In the genomic region with DNA sequence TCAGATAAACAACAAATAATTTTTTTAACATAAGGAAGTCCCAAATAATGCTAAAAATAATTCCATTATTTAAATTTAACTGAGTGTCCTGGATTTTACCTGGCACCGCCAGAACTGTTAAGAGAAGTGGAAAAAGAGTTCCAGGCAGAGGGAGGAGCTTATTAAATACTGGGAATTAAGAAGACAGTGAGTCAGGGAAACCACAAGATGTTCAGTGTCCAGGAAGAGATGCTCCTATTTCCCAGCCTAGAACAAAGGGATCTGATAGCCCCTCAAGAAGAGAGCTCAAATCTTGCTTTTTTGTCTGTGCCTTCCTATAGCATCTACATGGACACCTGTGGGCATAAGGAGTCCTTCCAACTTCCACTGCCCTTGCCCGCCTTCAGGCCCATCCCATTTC, we compare ENCODE assay signal across 23 cellular contexts.
A peak's percentile ranks its signal among the peaks of the same experiment; 100 is the strongest.
DNase-seq lines count a peak whose midpoint lies in the region; ATAC-seq and TF ChIP-seq lines count a peak whose summit lies in the region.
"Had no signal": no experiment of that assay in that cellular context is flagged by ENCODE, and none has a peak within 500 bp of the region (broad histone marks: within the 10 kb centered on the region; RNA-seq: fewer than 3 reads in every experiment).

No MANE protein-coding gene starts in this region.

- H3K9ac ChIP-seq in mammary epithelial cell (ENCODE audit: insufficient read depth, low read length), result no peak overlapping the region

- H3K27ac ChIP-seq in psoas muscle (no peak overlapping the region), suprapubic skin (no peak overlapping the region), mammary epithelial cell (ENCODE audit: insufficient read depth, low read depth, low read length) (no peak overlapping the region)
- H3K27ac ChIP-seq: A549, C4-2B, SJCRH30 had no signal

- no peaks in the 10 kb centered on the region for H3K79me2 ChIP-seq in mammary epithelial cell (ENCODE audit: insufficient read depth, low read length)

- no peak for TF ChIP-seq CTCF in astrocyte of the spinal cord (IDR thresholded peaks at IDR 0.05; ENCODE audit: low read depth, low read length)
- TF ChIP-seq CTCF in psoas muscle (IDR thresholded peaks at IDR 0.05), result no peak
- TF ChIP-seq CTCF in suprapubic skin (IDR thresholded peaks at IDR 0.05), result no peak
- no peak for TF ChIP-seq CTCF in mammary epithelial cell (conservative IDR thresholded peaks at IDR 0.05 in 1 of 2, IDR thresholded peaks at IDR 0.05 in 1 of 2; ENCODE audit: extremely low read depth in 1 of 2, insufficient read depth in 1 of 2, low read depth in 1 of 2, low read length in 2 of 2)

- intact Hi-C loops in psoas muscle (cut with DNase I) (no loop called here), mammary epithelial cell (cut with micrococcal nuclease) (no loop called here)

- in situ Hi-C loops in astrocyte of the spinal cord (cut with HindIII; ENCODE audit: low sequenced_read_pairs) (loop anchor here (25.0 kb wide), 1 partner anchor 458 kb away; no protein-coding TSS in a partner anchor), mammary epithelial cell (cut with MboI; ENCODE audit: low sequenced_read_pairs in 2 of 2) (loop anchor here in 1 of 2 donors (10.0 kb wide), 1 partner anchor 466 kb away; no protein-coding TSS in a partner anchor)

- H3K4me3 ChIP-seq in astrocyte of the spinal cord (ENCODE audit: low read depth, low read length) (no peak overlapping the region), psoas muscle (no peak overlapping the region), suprapubic skin (no peak overlapping the region), mammary epithelial cell (replicated peaks in 1 of 3; ENCODE audit: insufficient read depth in 1 of 3, low read depth in 2 of 3, low read length in 3 of 3) (no peak overlapping the region)
- H3K4me3 ChIP-seq: A549, GM12878, K562, SJCRH30 had no signal

- H3K4me1 ChIP-seq in psoas muscle, result no peaks in the 10 kb centered on the region
- peaks cover 15% of the 10 kb centered on the region for H3K4me1 ChIP-seq in suprapubic skin
- peaks cover 4% of the 10 kb centered on the region for H3K4me1 ChIP-seq in mammary epithelial cell (ENCODE audit: insufficient read depth, low read length)

- dilution Hi-C loops in mammary epithelial cell (cut with HindIII; ENCODE audit: low sequenced_read_pairs), result no loop called here

- CTCF ChIA-PET in mammary epithelial cell (lab: Charles Lee; ENCODE audit: low non-redundant PET), result no interaction called here

- H3K36me3 ChIP-seq in psoas muscle (ENCODE audit: insufficient read depth in 1 of 2, low read depth in 1 of 2), result no peaks in the 10 kb centered on the region
- no peaks in the 10 kb centered on the region for H3K36me3 ChIP-seq in suprapubic skin
- H3K36me3 ChIP-seq in mammary epithelial cell (ENCODE audit: insufficient read depth, low read length), result no peaks in the 10 kb centered on the region
- H3K36me3 ChIP-seq: SJCRH30 had no signal

- no peak overlapping the region for H3K4me2 ChIP-seq in mammary epithelial cell (ENCODE audit: insufficient read depth, low read depth, low read length)
- H3K4me2 ChIP-seq: A549 had no signal

- H3K9me3 ChIP-seq in psoas muscle, result no peaks in the 10 kb centered on the region
- H3K9me3 ChIP-seq in suprapubic skin, result no peaks in the 10 kb centered on the region
- peaks cover 8% of the 10 kb centered on the region for H3K9me3 ChIP-seq in mammary epithelial cell (replicated peaks; ENCODE audit: insufficient read depth, low read length)

- TF ChIP-seq POLR2A in suprapubic skin (IDR thresholded peaks at IDR 0.05), result no peak

- H4K20me1 ChIP-seq in mammary epithelial cell (ENCODE audit: insufficient read depth, low read length), result no peaks in the 10 kb centered on the region

- H2AFZ ChIP-seq in mammary epithelial cell (ENCODE audit: low read depth, low read length), result no peak overlapping the region

- ATAC-seq in psoas muscle (no peak), GM21737 (IDR thresholded peaks at IDR 0.05; ENCODE audit: unreplicated experiment) (no peak)
- ATAC-seq: A549, GM12878, HCT116, K562 had no signal

- TF ChIP-seq EP300 in suprapubic skin (IDR thresholded peaks at IDR 0.05), result no peak

- H3K27me3 ChIP-seq in psoas muscle (ENCODE audit: insufficient read depth in 3 of 3, low read length in 2 of 3), result no peaks in the 10 kb centered on the region
- H3K27me3 ChIP-seq in suprapubic skin, result no peaks in the 10 kb centered on the region
- no peaks in the 10 kb centered on the region for H3K27me3 ChIP-seq in mammary epithelial cell (ENCODE audit: insufficient read depth, low read length)
- H3K27me3 ChIP-seq: SJCRH30 had no signal

- DNase-seq in AG20443 (ENCODE audit: low spot score) (peak; percentile 51), LHCN-M2 (ENCODE audit: low read depth) (peak; percentile 60), astrocyte of the spinal cord (ENCODE audit: low read depth, low spot score) (peak; percentile 19), renal cortical epithelial cell (ENCODE audit: low read depth) (peak; percentile 71), psoas muscle (no peak), suprapubic skin (ENCODE audit: low spot score in 2 of 2) (no peak), mammary epithelial cell (no peak)
- DNase-seq: AML-193, DMS79 treated with DMSO at 0.1 percent for 48 hours, GDM1, GOT3, NCI-H1105 treated with DMSO at 0.1 percent for 48 hours, NCI-H1694, NCI-H2081 treated with DMSO at 0.1 percent for 48 hours, NCI-H510A treated with DMSO at 0.1 percent for 48 hours, NCI-H82, SJCRH30 had no signal

- no TSS peak for BruUV-seq in mammary epithelial cell (replicated peaks; lab: Mats Ljungman, UMichigan)

- WGBS in psoas muscle, 3 donors, result 95 to 97% (median 96%) methylated on average over 2 of the region's 2 CpGs
- WGBS in suprapubic skin, result 87% methylated on average over 2 of the region's 2 CpGs
- 77% methylated on average over 2 of the region's 2 CpGs for WGBS in mammary epithelial cell (ENCODE audit: low coverage, missing lambda C conversion rate)

Comparison
In these comparisons a context has a peak if more than half of its experiments do, and no peak if none do; other contexts are left out.
1. DNase-seq: peak in AG20443 (single experiment), LHCN-M2 (single experiment), astrocyte of the spinal cord (single experiment) and renal cortical epithelial cell (single experiment); none in psoas muscle (0 of 2), suprapubic skin (0 of 2) and mammary epithelial cell (single experiment).